ENCODE assay signal across 18 cellular contexts in genomic region chrX:35040871-35041270, GRCh38.
DNase-seq lines count a peak whose midpoint lies in the region; ATAC-seq and TF ChIP-seq lines count a peak whose summit lies in the region.
"Had no signal": no experiment of that assay in that cellular context is flagged by ENCODE, and none has a peak within 500 bp of the region (broad histone marks: within the 10 kb centered on the region; RNA-seq: fewer than 3 reads in every experiment).

No MANE protein-coding gene starts in this region.

- H4K8ac ChIP-seq in mesenchymal stem cell (ENCODE audit: low read length) = no peak overlapping the region

- no peak for ATAC-seq in activated CD8-positive, alpha-beta T cell treated with anti-CD3 and anti-CD28 coated beads, Interleukin-2, amount 10 ng/mL, durations not matched to agents 7 days and 5 days
- ATAC-seq in GM18502 (IDR thresholded peaks at IDR 0.05; ENCODE audit: poor library complexity, unreplicated experiment) = no peak

- no peak overlapping the region for H2BK120ac ChIP-seq in mesenchymal stem cell (ENCODE audit: low read depth, low read length)

- H3K14ac ChIP-seq in mesenchymal stem cell (ENCODE audit: low read length in 2 of 2) = no peak overlapping the region

- H3K27ac Mint-ChIP-seq in activated CD8-positive, alpha-beta T cell treated with anti-CD3 and anti-CD28 coated beads, Interleukin-2, amount 10 ng/mL, durations not matched to agents 7 days and 5 days = no peak overlapping the region

- no peaks in the 10 kb centered on the region for H3K4me1 Mint-ChIP-seq in activated CD8-positive, alpha-beta T cell treated with anti-CD3 and anti-CD28 coated beads, Interleukin-2, amount 10 ng/mL, durations not matched to agents 7 days and 5 days (ENCODE audit: low read depth)
- H3K4me1 Mint-ChIP-seq: CD4-positive, alpha-beta memory T cell had no signal

- H3K4ac ChIP-seq in mesenchymal stem cell (ENCODE audit: low read depth in 1 of 2, low read length in 2 of 2) = no peak overlapping the region

- H3K9me3 ChIP-seq in A673 (ENCODE audit: low read depth, low read length, poor library complexity, severe bottlenecking) (peaks cover 6% of the 10 kb centered on the region), mesenchymal stem cell (ENCODE audit: control insufficient read depth, low read length) (peaks cover 14% of the 10 kb centered on the region)

- no peaks in the 10 kb centered on the region for H3K27me3 ChIP-seq in A673 (replicated peaks; ENCODE audit: insufficient read depth, low read depth, low read length, poor library complexity)
- no peaks in the 10 kb centered on the region for H3K27me3 ChIP-seq in mesenchymal stem cell (ENCODE audit: control insufficient read depth in 1 of 2, insufficient read depth in 1 of 2, low read length in 2 of 2)

- no peak overlapping the region for H2BK5ac ChIP-seq in mesenchymal stem cell (ENCODE audit: low read depth, low read length, poor library complexity, severe bottlenecking)

- H3K4me2 ChIP-seq in mesenchymal stem cell (ENCODE audit: low read length, poor library complexity, severe bottlenecking) = no peak overlapping the region
- H3K4me2 ChIP-seq: BLaER1 had no signal

- CTCF ChIA-PET in A673 (lab: Charles Lee) = no interaction called here
- CTCF ChIA-PET in activated CD8-positive, alpha-beta T cell treated with anti-CD3 and anti-CD28 coated beads, Interleukin-2, amount 10 ng/mL, durations not matched to agents 7 days and 5 days (lab: Charles Lee) = no interaction called here

- peak; percentile 24 for DNase-seq in A673 (ENCODE audit: low spot score)
- DNase-seq in LHCN-M2 (ENCODE audit: low read depth) = peak; percentile 32
- DNase-seq in epithelial cell of esophagus (ENCODE audit: low read depth) = peak; percentile 0
- peak; percentile 30 for DNase-seq in mesenchymal stem cell
- no peak for DNase-seq in SIG-M5 (lab: John Stamatoyannopoulos, UW)
- no peak for DNase-seq in activated CD8-positive, alpha-beta T cell treated with anti-CD3 and anti-CD28 coated beads, Interleukin-2, amount 10 ng/mL, durations not matched to agents 7 days and 5 days
- no peak for DNase-seq in NOMO-1 treated with DMSO at 0.1 percent for 48 hours (lab: John Stamatoyannopoulos, UW; ENCODE audit: unreplicated experiment)
- DNase-seq: CD4-positive, alpha-beta memory T cell; DMS153; MM.1S; NCI-H1092 treated with DMSO at 0.1 percent for 48 hours; NCI-H2081; NCI-H2171 treated with DMSO at 0.1 percent for 48 hours; NCI-H446; Right ventricle myocardium superior had no signal

- no peak overlapping the region for H3K4me3 Mint-ChIP-seq in activated CD8-positive, alpha-beta T cell treated with anti-CD3 and anti-CD28 coated beads, Interleukin-2, amount 10 ng/mL, durations not matched to agents 7 days and 5 days
- H3K4me3 Mint-ChIP-seq: CD4-positive, alpha-beta memory T cell had no signal

- no peak overlapping the region for H3K23ac ChIP-seq in mesenchymal stem cell (ENCODE audit: low read length in 2 of 2)

- no peaks in the 10 kb centered on the region for H3K79me1 ChIP-seq in mesenchymal stem cell (replicated peaks; ENCODE audit: low read length, poor library complexity, severe bottlenecking)

- TF ChIP-seq CTCF in A673 (conservative IDR thresholded peaks at IDR 0.05; ENCODE audit: low read depth, low read length) = no peak
- TF ChIP-seq CTCF in epithelial cell of esophagus (IDR thresholded peaks at IDR 0.05; ENCODE audit: insufficient read depth, low read depth, low read length, missing control alignments) = no peak

- H3K18ac ChIP-seq in mesenchymal stem cell (ENCODE audit: low read depth in 1 of 2, low read length in 2 of 2) = no peak overlapping the region

- H3K36me3 ChIP-seq in A673 (ENCODE audit: insufficient read depth, low read length, poor library complexity, severe bottlenecking) (no peaks in the 10 kb centered on the region), mesenchymal stem cell (ENCODE audit: control insufficient read depth in 1 of 2, insufficient read depth in 2 of 2, low read depth in 1 of 2, low read length in 2 of 2) (no peaks in the 10 kb centered on the region)
- H3K36me3 ChIP-seq: BLaER1 had no signal

- H3K27ac ChIP-seq in A673 (ENCODE audit: low read depth, low read length, poor library complexity, severe bottlenecking) = no peak overlapping the region
- H3K27ac ChIP-seq in mesenchymal stem cell (ENCODE audit: low read length, poor library complexity, severe bottlenecking) = no peak overlapping the region
- H3K27ac ChIP-seq: BLaER1, SK-N-MC had no signal

- no peak overlapping the region for H2BK15ac ChIP-seq in mesenchymal stem cell (ENCODE audit: low read depth, poor library complexity, severe bottlenecking)

- no peak overlapping the region for H3K9ac ChIP-seq in mesenchymal stem cell (ENCODE audit: low read length)
- H3K9ac ChIP-seq: BLaER1 had no signal

- POLR2A ChIA-PET in A673 (lab: Charles Lee; ENCODE audit: low non-redundant PET) = interaction anchor here (0.6 kb wide), 1 partner anchor 512 kb away, joined by 3 read pairs; no protein-coding TSS in a partner anchor
- POLR2A ChIA-PET in activated CD8-positive, alpha-beta T cell treated with anti-CD3 and anti-CD28 coated beads, Interleukin-2, amount 10 ng/mL, durations not matched to agents 7 days and 5 days (lab: Charles Lee) = no interaction called here

- H3K4me3 ChIP-seq in A673 (ENCODE audit: low read depth, low read length, poor library complexity, severe bottlenecking) = no peak overlapping the region
- H3K4me3 ChIP-seq in epithelial cell of esophagus (ENCODE audit: low read length) = no peak overlapping the region
- H3K4me3 ChIP-seq in mesenchymal stem cell (ENCODE audit: insufficient read depth in 1 of 2, low read depth in 1 of 2, low read length in 2 of 2) = no peak overlapping the region
- H3K4me3 ChIP-seq: BLaER1, SK-N-MC had no signal

- no peaks in the 10 kb centered on the region for H3K36me3 Mint-ChIP-seq in activated CD8-positive, alpha-beta T cell treated with anti-CD3 and anti-CD28 coated beads, Interleukin-2, amount 10 ng/mL, durations not matched to agents 7 days and 5 days (ENCODE audit: low read depth)
- H3K36me3 Mint-ChIP-seq: CD4-positive, alpha-beta memory T cell had no signal

- H2AK5ac ChIP-seq in mesenchymal stem cell (ENCODE audit: low read length, severe bottlenecking) = no peak overlapping the region

- BruUV-seq in A673 (replicated peaks; lab: Mats Ljungman, UMichigan) = no TSS peak

- no peaks in the 10 kb centered on the region for H3K27me3 Mint-ChIP-seq in activated CD8-positive, alpha-beta T cell treated with anti-CD3 and anti-CD28 coated beads, Interleukin-2, amount 10 ng/mL, durations not matched to agents 7 days and 5 days (ENCODE audit: low read depth)
- H3K27me3 Mint-ChIP-seq: CD4-positive, alpha-beta memory T cell had no signal

- no peak overlapping the region for H4K91ac ChIP-seq in mesenchymal stem cell (ENCODE audit: low read length)

- H2BK12ac ChIP-seq in mesenchymal stem cell (ENCODE audit: low read length in 2 of 2) = no peak overlapping the region

- H2AFZ ChIP-seq in mesenchymal stem cell (ENCODE audit: low read depth, low read length) = no peak overlapping the region

- intact Hi-C loops in A673 (cut with micrococcal nuclease; ENCODE audit: unreplicated experiment) = no loop called here

- no peaks in the 10 kb centered on the region for H3K4me1 ChIP-seq in A673 (ENCODE audit: insufficient read depth, low read length, poor library complexity, severe bottlenecking)
- H3K4me1 ChIP-seq in mesenchymal stem cell (ENCODE audit: control insufficient read depth, insufficient read depth, low read depth, low read length) = no peaks in the 10 kb centered on the region
- H3K4me1 ChIP-seq: BLaER1 had no signal

- WGBS in mesenchymal stem cell = 0% methylated on average over 1 of the region's 1 CpG

- H3K9me3 Mint-ChIP-seq in activated CD8-positive, alpha-beta T cell treated with anti-CD3 and anti-CD28 coated beads, Interleukin-2, amount 10 ng/mL, durations not matched to agents 7 days and 5 days (ENCODE audit: insufficient read depth) = peaks cover 9% of the 10 kb centered on the region

Comparison
In these comparisons a context has a peak if more than half of its experiments do, and no peak if none do; other contexts are left out.
1. DNase-seq: peak in A673 (single experiment), LHCN-M2 (single experiment), epithelial cell of esophagus (single experiment) and mesenchymal stem cell (single experiment); none in SIG-M5 (single experiment), activated CD8-positive, alpha-beta T cell treated with anti-CD3 and anti-CD28 coated beads, Interleukin-2, amount 10 ng/mL, durations not matched to agents 7 days and 5 days (single experiment) and NOMO-1 treated with DMSO at 0.1 percent for 48 hours (single experiment).